ENCODE assay signal across 8 cellular contexts in the genomic region with DNA sequence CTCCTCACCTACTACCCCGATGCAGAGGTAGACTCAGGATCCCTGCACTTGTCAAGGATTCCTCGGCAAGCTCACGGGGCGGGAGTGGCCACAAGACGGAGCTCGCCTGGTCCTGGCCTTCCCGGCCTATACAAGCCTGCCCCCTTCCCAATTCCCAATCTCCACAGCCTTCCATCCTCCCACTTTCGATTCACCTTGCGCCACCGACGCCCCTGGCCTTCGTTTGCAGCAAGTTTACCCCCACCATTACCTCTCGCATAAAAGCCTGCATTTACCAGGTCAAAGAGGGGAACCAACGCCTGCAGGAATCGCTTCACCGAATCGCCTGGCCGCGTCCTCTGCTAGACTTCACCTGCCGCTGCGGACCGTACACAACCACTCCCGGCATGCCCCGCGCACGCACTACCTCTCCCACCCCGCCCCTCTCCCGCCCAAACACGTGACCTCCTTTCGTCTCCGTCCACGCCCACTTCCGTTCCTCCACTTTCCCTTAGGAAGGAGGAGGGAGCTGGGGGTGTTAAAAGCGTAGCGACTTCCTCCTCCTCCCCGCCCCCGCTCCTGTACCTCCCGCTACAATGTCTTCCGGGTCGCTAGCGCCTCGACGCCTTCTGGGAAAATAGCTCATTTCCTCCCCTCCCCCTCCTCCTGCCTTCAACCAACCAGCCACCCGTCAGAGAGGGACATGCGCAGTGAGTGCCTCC. TPM values are rescaled to one million over a fixed set of nuclear protein-coding genes. Genes with fewer than 3 reads are reported as not detected.
A peak's percentile ranks its signal among the peaks of the same experiment; 100 is the strongest.
DNase-seq lines count a peak whose midpoint lies in the region; ATAC-seq and TF ChIP-seq lines count a peak whose summit lies in the region.

A gene (minus strand): TSS at position 380 of the 701 bp plus-strand sequence. CDS start 44,779 bp downstream, outside the sequence.

- H3K27me3 ChIP-seq in mononuclear cell (ENCODE audit: insufficient read depth, low read length) = no peaks in the 10 kb centered on the region

- peak within 1 kb of the TSS; percentile 72 to 98 (median 96) for H3K27ac Mint-ChIP-seq in IgD-negative memory B cell

- H3K4me1 ChIP-seq in mononuclear cell (ENCODE audit: insufficient read depth, low read length) = peaks cover 21% of the 10 kb centered on the region

- H3K4me1 Mint-ChIP-seq in IgD-negative memory B cell = peaks cover 31 to 53% (median 33%) of the 10 kb centered on the region in 3 donors

- ATAC-seq in GM21529 (IDR thresholded peaks at IDR 0.05; ENCODE audit: unreplicated experiment) = peak; percentile 76

- no peaks in the 10 kb centered on the region for H3K9me3 ChIP-seq in mononuclear cell (ENCODE audit: low read depth, low read length)

- peaks cover 6% of the 10 kb centered on the region for H3K36me3 Mint-ChIP-seq in IgD-negative memory B cell

- no peaks in the 10 kb centered on the region for H3K27me3 Mint-ChIP-seq in IgD-negative memory B cell

- peak within 1 kb of the TSS; percentile 91 to 99 (median 98) for H3K4me3 Mint-ChIP-seq in IgD-negative memory B cell

- TF ChIP-seq CTCF in epithelial cell of esophagus (IDR thresholded peaks at IDR 0.05; ENCODE audit: insufficient read depth, low read depth, low read length, missing control alignments) = peak; percentile 49

- H3K9me3 Mint-ChIP-seq in IgD-negative memory B cell = no peaks in the 10 kb centered on the region

- DNase-seq in DMS153 treated with DMSO at 0.1 percent for 48 hours (lab: John Stamatoyannopoulos, UW; ENCODE audit: unreplicated experiment) (peak; percentile 96), OCI-M1 (lab: John Stamatoyannopoulos, UW) (peak; percentile 99), activated T-cell treated with anti-CD3 and anti-CD28 coated beads for 24 hours (ENCODE audit: low read depth) (peak; percentile 99), epithelial cell of esophagus (ENCODE audit: low read depth) (peak; percentile 100)
- DNase-seq in stimulated activated CD8-positive, alpha-beta memory T cell treated with anti-CD3 and anti-CD28 coated beads, Interleukin-4, amount 100 ng/mL, for 1 hour (ENCODE audit: low read depth in 2 of 2, low spot score in 1 of 2) = peak; percentile 95

- H3K4me3 ChIP-seq in epithelial cell of esophagus (ENCODE audit: low read length) (peak within 1 kb of the TSS; percentile 90), mononuclear cell (ENCODE audit: low read length) (peak within 1 kb of the TSS; percentile 94)

RNA-seq across cellular contexts. Expression of the gene that starts here (rescaled TPM):
- 42.7 TPM for polyA plus RNA-seq in IgD-negative memory B cell
- total RNA-seq in mononuclear cell = 25.7 TPM

Comparison
In these comparisons a context has a peak if more than half of its experiments do, and no peak if none do; other contexts are left out.
1. Peak in every context shown above with its lines: DNase-seq, ATAC-seq and H3K4me3 ChIP-seq.